8 cellular contexts compared by ENCODE assay signal in the genomic region with DNA sequence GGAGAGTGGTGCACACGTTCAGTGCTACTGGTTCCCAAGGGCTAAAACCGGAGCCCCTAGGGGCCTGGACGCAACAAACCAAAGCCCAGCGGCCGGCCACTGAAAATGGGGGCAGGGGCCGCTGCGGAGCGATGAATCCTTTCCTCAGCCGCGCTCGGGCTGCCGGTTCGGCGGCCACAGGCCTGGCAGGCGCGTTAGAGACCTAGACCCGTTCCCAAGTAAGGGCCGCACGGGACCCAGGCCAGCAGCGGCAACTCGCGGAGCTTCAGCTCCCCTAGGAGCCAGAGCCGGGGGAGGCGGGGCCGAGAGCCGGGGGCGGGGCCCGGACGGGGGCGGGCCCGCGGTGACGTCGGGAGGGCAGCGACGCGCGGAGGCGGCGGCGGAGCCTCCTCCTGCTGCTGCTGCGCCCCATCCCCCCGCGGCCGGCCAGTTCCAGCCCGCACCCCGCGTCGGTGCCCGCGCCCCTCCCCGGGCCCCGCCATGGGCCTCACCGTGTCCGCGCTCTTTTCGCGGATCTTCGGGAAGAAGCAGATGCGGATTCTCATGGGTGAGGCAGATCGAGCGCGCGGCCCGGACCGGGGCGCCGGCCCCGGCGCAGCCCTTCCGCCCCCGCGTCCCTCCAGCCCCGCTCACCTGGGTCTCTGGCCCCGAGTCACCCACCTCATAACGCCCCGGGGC. TPM values are rescaled to one million over a fixed set of nuclear protein-coding genes. Genes with fewer than 3 reads are reported as not detected.
DNase-seq lines count a peak whose midpoint lies in the region; ATAC-seq and TF ChIP-seq lines count a peak whose summit lies in the region.

TSS of gene ARF5 (plus strand) at position 393 of the 678 bp plus-strand sequence. CDS start at position 481, 88 bp downstream.

- H3K4me2 ChIP-seq in fibroblast of lung (ENCODE audit: extremely low read depth, insufficient read depth, low read length) = peak within 1 kb of the TSS; percentile 92

- peak within 1 kb of the TSS; percentile 86 for H2AFZ ChIP-seq in fibroblast of lung (ENCODE audit: low read length)

- H3K4me3 ChIP-seq in fibroblast of lung (replicated peaks in 1 of 4; ENCODE audit: control extremely low read depth in 1 of 4, insufficient read depth in 1 of 4, low read depth in 3 of 4, low read length in 4 of 4) = peak within 1 kb of the TSS; percentile 81 to 98 (median 90)

- POLR2A ChIA-PET in naive thymus-derived CD8-positive, alpha-beta T cell (lab: Charles Lee) = interaction anchor here (0.9 to 1.7 kb wide), 2 partner anchors 63 to 196 kb away, joined by 3 to 6 read pairs; partner anchors contain the start of genes SND1 and ZNF800

- DNase-seq in DMS53 treated with DMSO at 0.1 percent for 48 hours (lab: John Stamatoyannopoulos, UW; ENCODE audit: unreplicated experiment) (peak; percentile 76), KG1 (lab: John Stamatoyannopoulos, UW) (peak; percentile 2), RKO (ENCODE audit: low spot score) (peak; percentile 90), fibroblast of lung (ENCODE audit: low read depth in 2 of 2) (peak; percentile 70 to 80)
- DNase-seq in activated T-helper 1 cell treated with anti-CD3 and anti-CD28 coated beads, Interleukin-2, amount 50 U/mL, for 16 hours (ENCODE audit: low read depth in 1 of 2, low spot score in 1 of 2) = peak; percentile 72 to 86
- DNase-seq in naive thymus-derived CD8-positive, alpha-beta T cell = peak; percentile 72 to 92 (median 85)
- peak; percentile 73 to 90 (median 86) for DNase-seq in stimulated activated naive CD4-positive, alpha-beta T cell (lab: John Stamatoyannopoulos, UW)

- H3K27me3 ChIP-seq in fibroblast of lung (ENCODE audit: control insufficient read depth, insufficient read depth, low read length) = no peaks in the 10 kb centered on the region

- peaks cover 0 to 33% (median 5%) of the 10 kb centered on the region in 3 donors for H3K36me3 Mint-ChIP-seq in naive thymus-derived CD8-positive, alpha-beta T cell

- H3K27ac ChIP-seq in fibroblast of lung (ENCODE audit: insufficient read depth, low read length) = peak within 1 kb of the TSS; percentile 74

- H3K27ac Mint-ChIP-seq in naive thymus-derived CD8-positive, alpha-beta T cell = peak within 1 kb of the TSS; percentile 90 to 97 (median 95)

- H4K20me1 ChIP-seq in fibroblast of lung (ENCODE audit: control insufficient read depth, extremely low read depth, insufficient read depth, low read length) = no peaks in the 10 kb centered on the region

- H3K36me3 ChIP-seq in fibroblast of lung (ENCODE audit: control insufficient read depth, insufficient read depth, low read length) = peaks cover 6% of the 10 kb centered on the region

- no peaks in the 10 kb centered on the region for H3K9me3 Mint-ChIP-seq in naive thymus-derived CD8-positive, alpha-beta T cell

- H3K9ac ChIP-seq in fibroblast of lung (ENCODE audit: insufficient read depth, low read length) = peak within 1 kb of the TSS; percentile 85

- H3K79me2 ChIP-seq in fibroblast of lung (ENCODE audit: control insufficient read depth, insufficient read depth, low read length) = peaks cover 22% of the 10 kb centered on the region

- H3K4me1 Mint-ChIP-seq in naive thymus-derived CD8-positive, alpha-beta T cell = peaks cover 23 to 61% (median 59%) of the 10 kb centered on the region in 4 donors

- no peaks in the 10 kb centered on the region for H3K27me3 Mint-ChIP-seq in naive thymus-derived CD8-positive, alpha-beta T cell

- TF ChIP-seq CTCF in fibroblast of lung (conservative IDR thresholded peaks at IDR 0.05 in 1 of 2, IDR thresholded peaks at IDR 0.05 in 1 of 2; ENCODE audit: low read depth in 1 of 2, low read length in 2 of 2) = no peak

- no peaks in the 10 kb centered on the region for H3K9me3 ChIP-seq in fibroblast of lung (ENCODE audit: control insufficient read depth, insufficient read depth, low read depth, low read length)

- peak; percentile 77 for ATAC-seq in GM21717 (IDR thresholded peaks at IDR 0.05; ENCODE audit: unreplicated experiment)
- peak; percentile 75 to 76 for ATAC-seq in naive thymus-derived CD8-positive, alpha-beta T cell

- H3K4me3 Mint-ChIP-seq in naive thymus-derived CD8-positive, alpha-beta T cell = peak within 1 kb of the TSS; percentile 92 to 99 (median 95)

- peaks cover 3% of the 10 kb centered on the region for H3K4me1 ChIP-seq in fibroblast of lung (ENCODE audit: control insufficient read depth, extremely low read depth, insufficient read depth, low read length)

RNA-seq across cellular contexts. Expression of gene ARF5, which starts in this region (rescaled TPM):
- 105 and 113 TPM in 2 replicates for total RNA-seq in fibroblast of lung
- polyA plus RNA-seq in fibroblast of lung = 185 and 214 TPM in 2 replicates
- polyA plus RNA-seq in fibroblast of lung (2012) = 188 and 200 TPM in 2 replicates
- 101 and 182 TPM in 2 replicates for polyA minus RNA-seq in fibroblast of lung (ENCODE audit: low replicate concordance)
- total RNA-seq in naive thymus-derived CD8-positive, alpha-beta T cell = 10 to 100 TPM; 77.0 to 79.3 TPM
- 100 to 1,000 TPM; 146 to 156 (median 152) TPM for polyA plus RNA-seq in naive thymus-derived CD8-positive, alpha-beta T cell

Comparison
In these comparisons a context has a peak if more than half of its experiments do, and no peak if none do; other contexts are left out.
1. Peak in every context shown above with its lines: DNase-seq, ATAC-seq, H3K4me3 ChIP-seq and H3K27ac ChIP-seq.
2. DNase-seq: peak in every context shown above with its lines; median percentile 90 in RKO; 86 in stimulated activated naive CD4-positive, alpha-beta T cell; 85 in naive thymus-derived CD8-positive, alpha-beta T cell; 79 in activated T-helper 1 cell treated with anti-CD3 and anti-CD28 coated beads, Interleukin-2, amount 50 U/mL, for 16 hours; 76 in DMS53 treated with DMSO at 0.1 percent for 48 hours; 75 in fibroblast of lung; 2 in KG1.